In the genomic region with DNA sequence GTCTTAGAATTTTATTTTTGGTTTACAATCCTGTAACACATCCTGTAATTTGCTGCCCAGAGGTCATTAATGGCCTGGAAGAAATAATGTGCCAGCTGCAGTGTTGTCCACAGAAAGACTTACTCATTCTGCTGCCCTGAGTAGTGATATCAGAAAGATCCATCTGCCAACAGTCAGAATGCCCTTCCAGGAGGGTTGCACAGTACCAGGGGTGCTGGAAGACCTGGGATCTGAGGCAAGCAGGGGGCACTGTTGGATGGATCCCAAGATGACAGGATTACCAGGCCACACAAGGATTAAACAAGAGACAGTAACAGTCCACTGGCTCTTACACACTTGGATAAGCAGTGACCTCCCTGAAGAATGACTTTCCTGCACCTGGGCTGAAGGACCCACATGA, we compare ENCODE assay signal across 1 cellular context.
TF ChIP-seq lines count a peak whose summit lies in the region.

No MANE protein-coding gene starts in this region.

TF ChIP-seq in SK-N-SH, 30 proteins besides CTCF, POLR2A, EP300 and RAD21 (continued from another document):
- TF ChIP-seq, protein P1, sequence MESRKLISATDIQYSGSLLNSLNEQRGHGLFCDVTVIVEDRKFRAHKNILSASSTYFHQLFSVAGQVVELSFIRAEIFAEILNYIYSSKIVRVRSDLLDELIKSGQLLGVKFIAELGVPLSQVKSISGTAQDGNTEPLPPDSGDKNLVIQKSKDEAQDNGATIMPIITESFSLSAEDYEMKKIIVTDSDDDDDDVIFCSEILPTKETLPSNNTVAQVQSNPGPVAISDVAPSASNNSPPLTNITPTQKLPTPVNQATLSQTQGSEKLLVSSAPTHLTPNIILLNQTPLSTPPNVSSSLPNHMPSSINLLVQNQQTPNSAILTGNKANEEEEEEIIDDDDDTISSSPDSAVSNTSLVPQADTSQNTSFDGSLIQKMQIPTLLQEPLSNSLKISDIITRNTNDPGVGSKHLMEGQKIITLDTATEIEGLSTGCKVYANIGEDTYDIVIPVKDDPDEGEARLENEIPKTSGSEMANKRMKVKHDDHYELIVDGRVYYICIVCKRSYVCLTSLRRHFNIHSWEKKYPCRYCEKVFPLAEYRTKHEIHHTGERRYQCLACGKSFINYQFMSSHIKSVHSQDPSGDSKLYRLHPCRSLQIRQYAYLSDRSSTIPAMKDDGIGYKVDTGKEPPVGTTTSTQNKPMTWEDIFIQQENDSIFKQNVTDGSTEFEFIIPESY (IDR thresholded peaks at IDR 0.05; ENCODE audit: borderline replicate concordance, low read depth), result no peak
- TF ChIP-seq TEAD4 (IDR thresholded peaks at IDR 0.05; ENCODE audit: borderline replicate concordance, insufficient read depth) (no peak), JUND (IDR thresholded peaks at IDR 0.05) (no peak), TCF12 (IDR thresholded peaks at IDR 0.05) (peak; percentile 51; the same call in 1 of the 2 replicates), GATA2 (CRISPR knock-in tag; IDR thresholded peaks at IDR 0.05) (peak; percentile 43; the same call in 1 of the 2 replicates), GABPA (IDR thresholded peaks at IDR 0.05; ENCODE audit: low read depth) (no peak), ELF1 (IDR thresholded peaks at IDR 0.05) (no peak), SMC3 (IDR thresholded peaks at IDR 0.05; ENCODE audit: low read depth, low read length) (no peak), MXI1 (IDR thresholded peaks at IDR 0.05; ENCODE audit: low read depth, low read length) (no peak), NFIC (IDR thresholded peaks at IDR 0.05; ENCODE audit: borderline replicate concordance) (no peak), TAF1 (IDR thresholded peaks at IDR 0.05; ENCODE audit: borderline replicate concordance, low read depth, low read length) (no peak)
- TF ChIP-seq, protein P2, sequence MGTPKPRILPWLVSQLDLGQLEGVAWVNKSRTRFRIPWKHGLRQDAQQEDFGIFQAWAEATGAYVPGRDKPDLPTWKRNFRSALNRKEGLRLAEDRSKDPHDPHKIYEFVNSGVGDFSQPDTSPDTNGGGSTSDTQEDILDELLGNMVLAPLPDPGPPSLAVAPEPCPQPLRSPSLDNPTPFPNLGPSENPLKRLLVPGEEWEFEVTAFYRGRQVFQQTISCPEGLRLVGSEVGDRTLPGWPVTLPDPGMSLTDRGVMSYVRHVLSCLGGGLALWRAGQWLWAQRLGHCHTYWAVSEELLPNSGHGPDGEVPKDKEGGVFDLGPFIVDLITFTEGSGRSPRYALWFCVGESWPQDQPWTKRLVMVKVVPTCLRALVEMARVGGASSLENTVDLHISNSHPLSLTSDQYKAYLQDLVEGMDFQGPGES (IDR thresholded peaks at IDR 0.05; ENCODE audit: low read depth, low read length), result no peak
